In the genomic region with DNA sequence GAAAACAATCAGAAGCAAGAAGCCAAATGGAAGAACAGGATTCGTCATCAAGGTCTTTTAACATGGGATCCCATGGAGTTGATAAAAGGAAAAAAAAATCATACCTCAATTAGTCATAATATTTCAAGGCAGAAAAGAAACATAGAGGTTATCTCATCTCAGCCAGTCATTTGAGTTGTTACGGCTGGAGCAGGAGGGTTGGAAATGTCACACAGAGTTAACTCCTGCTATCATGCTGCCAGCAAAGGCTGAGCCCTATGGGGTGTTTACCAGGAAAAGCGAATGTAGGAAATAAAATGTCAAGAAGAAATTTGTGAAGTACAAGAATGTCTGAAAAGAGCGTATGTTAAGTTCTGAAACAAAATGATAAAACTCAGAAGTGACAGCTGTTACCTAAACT, we compare ENCODE assay signal across 7 cellular contexts.
"Had no signal": no experiment of that assay in that cellular context is flagged by ENCODE, and none has a peak within 500 bp of the region (broad histone marks: within the 10 kb centered on the region; RNA-seq: fewer than 3 reads in every experiment).

No MANE protein-coding gene starts in this region.

- H3K27me3 Mint-ChIP-seq: IgD-negative memory B cell had no signal

- H2AFZ ChIP-seq: GM23248 had no signal

- H3K9ac ChIP-seq: GM23248 had no signal

- H3K4me3 ChIP-seq: GM23248 had no signal

- DNase-seq: GM23248, H9, HCEC 1CT, KBM-7 had no signal

- H3K9me3 Mint-ChIP-seq: H9, IgD-negative memory B cell had no signal

- H3K4me3 Mint-ChIP-seq: H9, IgD-negative memory B cell had no signal

- FAIRE-seq: HepG2 had no signal

- H3K27ac ChIP-seq: GM23248, HL-60 had no signal

- ATAC-seq: HepG2 had no signal
